In genomic region chr22:20793386-20794131, GRCh38 we compare ENCODE assay signal across 24 cellular contexts. TPM values are rescaled to one million over a fixed set of nuclear protein-coding genes. Genes with fewer than 3 reads are reported as not detected.
A peak's percentile ranks its signal among the peaks of the same experiment; 100 is the strongest.
DNase-seq lines count a peak whose midpoint lies in the region; ATAC-seq, FAIRE-seq and TF ChIP-seq lines count a peak whose summit lies in the region.
"Had no signal": no experiment of that assay in that cellular context is flagged by ENCODE, and none has a peak within 500 bp of the region (broad histone marks: within the 10 kb centered on the region; RNA-seq: fewer than 3 reads in every experiment).

No MANE protein-coding gene starts in this region.

- CTCF ChIA-PET in activated naive CD4-positive, alpha-beta T cell treated with anti-CD3 and anti-CD28 coated beads for 36 hours (lab: Charles Lee), result interaction anchor here (0.6 to 1.5 kb wide), 5 partner anchors 10 to 625 kb away, joined by 3 to 6 read pairs (median 3); no protein-coding TSS in a partner anchor

- WGBS in GM23248 (ENCODE audit: low coverage in 1 of 2, low lambda C conversion rate in 2 of 2, missing lambda C conversion rate in 2 of 2), 2 experiments, result 62 to 64% methylated on average over 4 of the region's 4 CpGs

- H3K27ac Mint-ChIP-seq in activated naive CD4-positive, alpha-beta T cell treated with anti-CD3 and anti-CD28 coated beads for 36 hours, result no peak overlapping the region
- H3K27ac Mint-ChIP-seq: activated B cell treated with CpG ODN at 0.5 μM for 24 hours; activated naive CD8-positive, alpha-beta T cell; dendritic cell treated with granulocyte-macrophage colony-stimulating factor and Interleukin-4, amounts not matched to agents 40 ng/mL and 50 ng/mL, for 4 days had no signal

- H3K4me3 Mint-ChIP-seq in activated naive CD4-positive, alpha-beta T cell treated with anti-CD3 and anti-CD28 coated beads for 36 hours, result no peak overlapping the region
- H3K4me3 Mint-ChIP-seq: activated B cell treated with CpG ODN at 0.5 μM for 24 hours; activated naive CD8-positive, alpha-beta T cell; dendritic cell treated with granulocyte-macrophage colony-stimulating factor and Interleukin-4, amounts not matched to agents 40 ng/mL and 50 ng/mL, for 4 days; GM23338; immature natural killer cell had no signal

- H3K27me3 ChIP-seq in GM23248 (replicated peaks; ENCODE audit: insufficient read depth), result no peaks in the 10 kb centered on the region
- no peaks in the 10 kb centered on the region for H3K27me3 ChIP-seq in WERI-Rb-1 (ENCODE audit: insufficient read depth, low read depth, severe bottlenecking)
- H3K27me3 ChIP-seq: neutrophil, stomach had no signal

- 0 out of 2 replicates have a peak, but pooled peaks cover 4% of the 10 kb centered on the region for H3K4me1 ChIP-seq in GM23248 (ENCODE audit: insufficient read depth)

- H3K36me3 ChIP-seq in GM23248 (ENCODE audit: low read depth) (peaks cover 17% of the 10 kb centered on the region; the same call in 1 of the 2 replicates), WERI-Rb-1 (peaks cover 69% of the 10 kb centered on the region)

- no peaks in the 10 kb centered on the region for H3K4me1 Mint-ChIP-seq in activated naive CD4-positive, alpha-beta T cell treated with anti-CD3 and anti-CD28 coated beads for 36 hours (ENCODE audit: low read depth)
- H3K4me1 Mint-ChIP-seq: GM23338, immature natural killer cell had no signal

- no peaks in the 10 kb centered on the region for H3K27me3 Mint-ChIP-seq in activated naive CD4-positive, alpha-beta T cell treated with anti-CD3 and anti-CD28 coated beads for 36 hours (ENCODE audit: low read depth)
- H3K27me3 Mint-ChIP-seq: activated B cell treated with CpG ODN at 0.5 μM for 24 hours; activated naive CD8-positive, alpha-beta T cell; dendritic cell treated with granulocyte-macrophage colony-stimulating factor and Interleukin-4, amounts not matched to agents 40 ng/mL and 50 ng/mL, for 4 days had no signal

- no peak overlapping the region for H2AFZ ChIP-seq in GM23248
- H2AFZ ChIP-seq: GM23338 had no signal

- intact Hi-C loops in activated naive CD4-positive, alpha-beta T cell treated with anti-CD3 and anti-CD28 coated beads for 36 hours (cut with micrococcal nuclease), result no loop called here

- TF ChIP-seq POLR2A in H54 (IDR thresholded peaks at IDR 0.05; ENCODE audit: low read depth, low read length), result no peak

- FAIRE-seq in H54 (lab: Jason Lieb, UNC), result no peak
- FAIRE-seq: astrocyte, GM12878 had no signal

- H3K36me3 Mint-ChIP-seq in activated naive CD4-positive, alpha-beta T cell treated with anti-CD3 and anti-CD28 coated beads for 36 hours (ENCODE audit: low read depth), result peaks cover 21% of the 10 kb centered on the region

- no peak overlapping the region for H3K9ac ChIP-seq in GM23248

- H3K79me2 ChIP-seq in GM23248 (ENCODE audit: insufficient read depth), result no peaks in the 10 kb centered on the region

- ATAC-seq in HG02970 (IDR thresholded peaks at IDR 0.05; ENCODE audit: low FRiP score, unreplicated experiment), result no peak
- ATAC-seq: GM12878, left lobe of liver had no signal

- H3K9me3 Mint-ChIP-seq in activated naive CD4-positive, alpha-beta T cell treated with anti-CD3 and anti-CD28 coated beads for 36 hours, result no peaks in the 10 kb centered on the region
- H3K9me3 Mint-ChIP-seq: activated B cell treated with CpG ODN at 0.5 μM for 24 hours; dendritic cell treated with granulocyte-macrophage colony-stimulating factor and Interleukin-4, amounts not matched to agents 40 ng/mL and 50 ng/mL, for 4 days; GM23338; immature natural killer cell had no signal

- H3F3A ChIP-seq in GM23248 (ENCODE audit: insufficient read depth), result no peaks in the 10 kb centered on the region

- no peak overlapping the region for H3K4me3 ChIP-seq in GM23248
- H3K4me3 ChIP-seq in WERI-Rb-1 (ENCODE audit: low read depth, low read length), result no peak overlapping the region
- no peak overlapping the region for H3K4me3 ChIP-seq in fibroblast of the aortic adventitia (ENCODE audit: low read depth, low read length)
- H3K4me3 ChIP-seq: GM12878, GM23338, stomach had no signal

- H3K9me3 ChIP-seq in GM23248 (ENCODE audit: low read depth), result no peaks in the 10 kb centered on the region
- no peaks in the 10 kb centered on the region for H3K9me3 ChIP-seq in WERI-Rb-1 (ENCODE audit: severe bottlenecking)
- H3K9me3 ChIP-seq: neutrophil, stomach had no signal

- no peak overlapping the region for H3K4me2 ChIP-seq in GM23248 (ENCODE audit: unreplicated experiment)
- H3K4me2 ChIP-seq: GM23338 had no signal

- no peak for TF ChIP-seq CTCF in WERI-Rb-1 (IDR thresholded peaks at IDR 0.05; ENCODE audit: low read depth, low read length)
- no peak for TF ChIP-seq CTCF in fibroblast of the aortic adventitia (IDR thresholded peaks at IDR 0.05; ENCODE audit: insufficient read depth, low read length)

- H3K27ac ChIP-seq in GM23248 (peak overlapping the region; percentile 24; the same call in 1 of the 2 replicates), WERI-Rb-1 (no peak overlapping the region)
- H3K27ac ChIP-seq: C4-2B, neutrophil had no signal

- in situ Hi-C loops in GM23248 (cut with MboI), result no loop called here

- H3K9me2 ChIP-seq in GM23248 (ENCODE audit: insufficient read depth), result no peaks in the 10 kb centered on the region

- no peaks in the 10 kb centered on the region for H4K20me1 ChIP-seq in GM23248 (ENCODE audit: insufficient read depth)

- DNase-seq in GM23248 (peak; percentile 19), WERI-Rb-1 (peak; percentile 64), fibroblast of the aortic adventitia (ENCODE audit: low read depth) (peak; percentile 25), superior temporal gyrus (ENCODE audit: extremely low spot score) (peak; percentile 75), H54 (ENCODE audit: insufficient read length, low spot score) (no peak), AG08396 (ENCODE audit: low spot score) (no peak)
- no peak for DNase-seq in activated naive CD4-positive, alpha-beta T cell treated with anti-CD3 and anti-CD28 coated beads for 36 hours
- DNase-seq: activated B cell treated with CpG ODN at 0.5 μM for 24 hours; activated CD8-positive, alpha-beta memory T cell treated with anti-CD3 and anti-CD28 coated beads, Interleukin-2, amount 50 U/mL, for 48 hours; immature natural killer cell; mesenchymal stem cell; NCI-H1048; NCI-H187 treated with DMSO at 0.1 percent for 48 hours; NCI-H2171 treated with DMSO at 0.1 percent for 48 hours; stomach had no signal

RNA-seq across cellular contexts. Expression of gene SERPIND1, which starts 19.6 kb away (rescaled TPM):
- total RNA-seq in GM23248 (2014; rRNA removed; shearing (Covaris generic)), result not detected in 2 replicates
- 0.13 and 0.26 TPM in 2 replicates for polyA plus RNA-seq in GM23248 (2016; fragmentation: Nextera tagmentation; extraction: Ambion mirVana)
- 0.09 TPM in 1 of 2 replicates, not detected in the other for total RNA-seq in fibroblast of the aortic adventitia (ENCODE audit: low replicate concordance)
- total RNA-seq in activated naive CD4-positive, alpha-beta T cell treated with anti-CD3 and anti-CD28 coated beads for 36 hours, result not detected
- total RNA-seq: activated B cell treated with CpG ODN at 0.5 μM for 24 hours, astrocyte, GM23338 had no signal
- polyA plus RNA-seq: GM23338 had no signal

Comparison
In these comparisons a context has a peak if more than half of its experiments do, and no peak if none do; other contexts are left out.
1. DNase-seq: peak in GM23248 (single experiment), WERI-Rb-1 (single experiment), fibroblast of the aortic adventitia (single experiment) and superior temporal gyrus (single experiment); none in H54 (single experiment), activated naive CD4-positive, alpha-beta T cell treated with anti-CD3 and anti-CD28 coated beads for 36 hours (single experiment) and AG08396 (single experiment).